ENCODE assay signal across 20 cellular contexts in the genomic region with DNA sequence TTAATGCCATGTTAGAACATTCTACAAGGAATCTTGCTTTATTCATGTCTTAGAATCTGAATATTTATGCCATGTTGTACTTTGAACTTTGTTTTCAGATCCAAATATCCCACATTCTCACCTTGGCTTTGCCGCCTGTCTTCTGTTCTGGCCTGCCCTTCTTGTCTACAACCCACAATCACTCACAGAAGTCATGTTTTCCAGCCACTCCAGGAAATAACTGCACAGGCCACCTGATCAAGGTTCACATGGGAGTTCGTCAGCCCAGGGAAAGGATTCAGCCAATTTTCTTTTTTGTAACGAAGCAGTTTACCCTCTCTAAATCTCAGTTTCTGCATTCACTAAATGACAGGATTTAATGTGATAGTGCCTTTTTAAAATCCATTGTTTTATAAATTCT.
DNase-seq lines count a peak whose midpoint lies in the region; ATAC-seq, FAIRE-seq and TF ChIP-seq lines count a peak whose summit lies in the region.
"Had no signal": no experiment of that assay in that cellular context is flagged by ENCODE, and none has a peak within 500 bp of the region (broad histone marks: within the 10 kb centered on the region; RNA-seq: fewer than 3 reads in every experiment).

No MANE protein-coding gene starts in this region.

- no peaks in the 10 kb centered on the region for H3K27me3 Mint-ChIP-seq in effector memory CD8-positive, alpha-beta T cell
- H3K27me3 Mint-ChIP-seq: CD4-positive, alpha-beta T cell had no signal

- no peak for TF ChIP-seq CTCF in right lobe of liver (IDR thresholded peaks at IDR 0.05)

- H3K4me1 ChIP-seq in right lobe of liver (peaks cover 0 to 13% (median 0%) of the 10 kb centered on the region in 4 donors), small intestine (ENCODE audit: control insufficient read depth in 2 of 2, insufficient read depth in 1 of 2, low read depth in 1 of 2, low read length in 1 of 2) (peaks cover 0 to 3% of the 10 kb centered on the region in 2 donors)
- H3K4me1 ChIP-seq: Peyer's patch, SJCRH30 had no signal

- H3K9ac ChIP-seq in SK-N-MC (ENCODE audit: insufficient read length): peak overlapping the region; percentile 81

- H3K36me3 ChIP-seq in SK-N-MC (ENCODE audit: insufficient read depth, low read length) (no peaks in the 10 kb centered on the region), right lobe of liver (no peaks in the 10 kb centered on the region), small intestine (ENCODE audit: control insufficient read depth in 2 of 2, insufficient read depth in 2 of 2, low read length in 2 of 2) (no peaks in the 10 kb centered on the region)
- H3K36me3 ChIP-seq: Peyer's patch had no signal

- intact Hi-C loops in right lobe of liver (cut with DNase I): no loop called here

- H3K36me3 Mint-ChIP-seq in effector memory CD8-positive, alpha-beta T cell (ENCODE audit: insufficient read depth): peaks cover 5% of the 10 kb centered on the region

- no peaks in the 10 kb centered on the region for H3K27me3 ChIP-seq in right lobe of liver
- H3K27me3 ChIP-seq in small intestine (ENCODE audit: control insufficient read depth in 2 of 2, insufficient read depth in 2 of 2, low read length in 2 of 2): no peaks in the 10 kb centered on the region
- H3K27me3 ChIP-seq: Peyer's patch, SJCRH30 had no signal

- H3K9me3 Mint-ChIP-seq in effector memory CD8-positive, alpha-beta T cell: no peaks in the 10 kb centered on the region
- H3K9me3 Mint-ChIP-seq: CD4-positive, alpha-beta T cell; H9 had no signal

- H3K4me1 Mint-ChIP-seq in effector memory CD8-positive, alpha-beta T cell (ENCODE audit: low read depth in 2 of 2): peaks cover 15 to 28% of the 10 kb centered on the region in 2 donors

- H3K4me3 ChIP-seq in SK-N-MC (peak overlapping the region; percentile 77), right lobe of liver (no peak overlapping the region), small intestine (ENCODE audit: low read depth in 1 of 2, low read length in 2 of 2) (no peak overlapping the region)
- H3K4me3 ChIP-seq: GM12878, Peyer's patch, SJCRH30 had no signal

- 31% methylated on average over 3 of the region's 3 CpGs for WGBS in right lobe of liver (ENCODE audit: insufficient coverage, low coverage, low lambda C conversion rate, missing lambda C conversion rate)
- 12 to 57% (median 37%) methylated on average over 3 of the region's 3 CpGs for WGBS in small intestine, 3 donors

- DNase-seq in SK-N-MC (ENCODE audit: low read depth, low spot score) (no peak), right lobe of liver (peak in 1 of 3 donors; percentile 16), small intestine (peak; percentile 64), HuH-7.5 (ENCODE audit: low spot score) (no peak), NCI-H2081 (lab: John Stamatoyannopoulos, UW) (no peak)
- no peak for DNase-seq in effector memory CD8-positive, alpha-beta T cell
- DNase-seq: CD4-positive, alpha-beta T cell; COR-L47; DMS79; H9; HFFc6; NCI-H1105 treated with DMSO at 0.1 percent for 48 hours; NCI-H2029 treated with DMSO at 0.1 percent for 48 hours; NCI-H2171; NCI-H345; NCI-H524 treated with DMSO at 0.1 percent for 48 hours; Peyer's patch; SJCRH30 had no signal

- no peak for TF ChIP-seq POLR2A in right lobe of liver (IDR thresholded peaks at IDR 0.05)

- H3K27ac ChIP-seq in SK-N-MC: peak overlapping the region; percentile 98
- peak overlapping the region in 1 of 3 donors; percentile 1 for H3K27ac ChIP-seq in right lobe of liver
- no peak overlapping the region for H3K27ac ChIP-seq in small intestine (ENCODE audit: low read depth in 1 of 2, low read length in 1 of 2)
- H3K27ac ChIP-seq: Peyer's patch, SJCRH30 had no signal

- peak overlapping the region; percentile 17 to 76 for H3K4me3 Mint-ChIP-seq in effector memory CD8-positive, alpha-beta T cell
- H3K4me3 Mint-ChIP-seq: CD4-positive, alpha-beta T cell; H9; HFFc6 had no signal

- no peaks in the 10 kb centered on the region for H3K9me3 ChIP-seq in SK-N-MC (ENCODE audit: low read depth, low read length)
- H3K9me3 ChIP-seq in right lobe of liver: no peaks in the 10 kb centered on the region
- H3K9me3 ChIP-seq in small intestine (ENCODE audit: control insufficient read depth, low read depth): no peaks in the 10 kb centered on the region
- H3K9me3 ChIP-seq: Peyer's patch, SJCRH30 had no signal

- ATAC-seq in effector memory CD8-positive, alpha-beta T cell (replicated peaks): no peak
- ATAC-seq in right lobe of liver: peak; percentile 63 to 93 (median 78)
- ATAC-seq in HG02840 (IDR thresholded peaks at IDR 0.05; ENCODE audit: low FRiP score, unreplicated experiment): no peak
- ATAC-seq: GM12878 had no signal

- H3K27ac Mint-ChIP-seq in effector memory CD8-positive, alpha-beta T cell: peak overlapping the region in 1 of 2 donors; percentile 51
- H3K27ac Mint-ChIP-seq: CD4-positive, alpha-beta T cell; HFFc6 had no signal

- no peak for FAIRE-seq in small intestine (lab: Jason Lieb, UNC)
- FAIRE-seq: GM12878 had no signal

Comparison
In these comparisons a context has a peak if more than half of its experiments do, and no peak if none do; other contexts are left out.
1. ATAC-seq: peak in right lobe of liver (4 of 4); none in effector memory CD8-positive, alpha-beta T cell (single experiment) and HG02840 (single experiment).